ENCODE assay signal across 25 cellular contexts in genomic region chr13:41897126-41897525, GRCh38.
"Had no signal": no experiment of that assay in that cellular context is flagged by ENCODE, and none has a peak within 500 bp of the region (broad histone marks: within the 10 kb centered on the region; RNA-seq: fewer than 3 reads in every experiment).

No MANE protein-coding gene starts in this region.

- H3K9me3 ChIP-seq: left ventricle myocardium inferior, lower lobe of right lung, pancreas, stomach, thoracic aorta, transverse colon had no signal

- FAIRE-seq: endothelial cell of umbilical vein, small intestine had no signal

- H3K36me3 ChIP-seq: left ventricle myocardium inferior, lower lobe of right lung, pancreas, thoracic aorta, transverse colon had no signal

- ATAC-seq: left cardiac atrium, lower lobe of right lung, pancreas, right cardiac atrium had no signal

- DNase-seq: effector CD4-positive, alpha-beta T cell; endodermal cell; erythroblast; immature natural killer cell; kidney; left cardiac atrium; left ventricle myocardium inferior; lower lobe of right lung; midbrain; naive B cell; occipital lobe; pancreas; small intestine; stimulated activated CD4-positive, alpha-beta T cell treated with anti-CD3 and anti-CD28 coated beads, Interleukin-12 subunit alpha, Interleukin-12 subunit beta, amount 100 ng/mL, for 4 hours; stimulated activated naive CD4-positive, alpha-beta T cell; stomach; substantia nigra; transverse colon had no signal

- H3K27ac ChIP-seq: coronary artery, left ventricle myocardium inferior, lower lobe of right lung, pancreas, stomach, thoracic aorta, transverse colon had no signal

- H3K4me1 ChIP-seq: left ventricle myocardium inferior, lower lobe of right lung, pancreas, stomach, transverse colon had no signal

- H3K4me1 Mint-ChIP-seq: immature natural killer cell, memory B cell, naive B cell, nephron had no signal

- H3K27me3 Mint-ChIP-seq: memory B cell, naive B cell, progenitor cell of endocrine pancreas had no signal

- H3K27me3 ChIP-seq: pancreas, stomach, transverse colon had no signal

- H3K9me3 Mint-ChIP-seq: immature natural killer cell, memory B cell, naive B cell, nephron had no signal

- H3K4me3 ChIP-seq: coronary artery, left ventricle myocardium inferior, lower lobe of right lung, pancreas, stomach, thoracic aorta, transverse colon had no signal

- H3K27ac Mint-ChIP-seq: endodermal cell, immature natural killer cell, memory B cell, nephron, progenitor cell of endocrine pancreas had no signal

- H3K4me3 Mint-ChIP-seq: endodermal cell, immature natural killer cell, memory B cell, naive B cell, nephron had no signal
